1 cellular context compared by ENCODE assay signal in the genomic region with DNA sequence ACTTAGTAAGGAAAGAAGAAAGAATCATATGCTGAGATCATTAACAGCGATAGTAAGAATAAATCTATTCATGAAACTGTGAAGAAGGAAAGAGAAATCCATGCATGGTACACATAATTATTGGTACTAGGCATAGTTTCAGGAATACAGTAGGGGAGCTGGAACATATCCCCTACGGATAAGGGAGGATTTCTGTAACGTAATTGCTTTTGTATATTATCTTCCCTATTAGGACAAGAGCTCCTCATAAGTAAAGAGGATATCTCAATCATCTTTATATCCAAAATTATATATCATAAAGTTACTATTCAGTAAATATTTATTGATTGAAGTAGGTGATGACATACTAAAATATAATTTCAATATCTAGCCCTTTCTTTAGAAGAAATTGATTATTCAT.
TF ChIP-seq lines count a peak whose summit lies in the region.

No MANE protein-coding gene starts in this region.

TF ChIP-seq in WTC11, 78 proteins besides CTCF, POLR2A, EP300 and RAD21:
- TF ChIP-seq RORB (CRISPR knock-in tag; IDR thresholded peaks at IDR 0.05) (no peak), ZBTB21 (CRISPR knock-in tag; IDR thresholded peaks at IDR 0.05; ENCODE audit: borderline replicate concordance) (no peak), TEAD4 (CRISPR knock-in tag; IDR thresholded peaks at IDR 0.05) (no peak), NFYB (CRISPR knock-in tag; conservative IDR thresholded peaks at IDR 0.05; ENCODE audit: low read depth) (no peak), ZNF317 (CRISPR knock-in tag; IDR thresholded peaks at IDR 0.05; ENCODE audit: borderline replicate concordance, low read depth) (no peak), ZNF232 (CRISPR knock-in tag; IDR thresholded peaks at IDR 0.05) (no peak), JUN (CRISPR knock-in tag; IDR thresholded peaks at IDR 0.05) (no peak), GRHL2 (CRISPR knock-in tag; IDR thresholded peaks at IDR 0.05; ENCODE audit: insufficient replicate concordance, severe bottlenecking) (no peak), ATF1 (CRISPR knock-in tag; IDR thresholded peaks at IDR 0.05) (no peak), SP1 (CRISPR knock-in tag; conservative IDR thresholded peaks at IDR 0.05) (no peak), ZNF219 (CRISPR knock-in tag; IDR thresholded peaks at IDR 0.05; ENCODE audit: borderline replicate concordance) (no peak)
- TF ChIP-seq, protein P1, sequence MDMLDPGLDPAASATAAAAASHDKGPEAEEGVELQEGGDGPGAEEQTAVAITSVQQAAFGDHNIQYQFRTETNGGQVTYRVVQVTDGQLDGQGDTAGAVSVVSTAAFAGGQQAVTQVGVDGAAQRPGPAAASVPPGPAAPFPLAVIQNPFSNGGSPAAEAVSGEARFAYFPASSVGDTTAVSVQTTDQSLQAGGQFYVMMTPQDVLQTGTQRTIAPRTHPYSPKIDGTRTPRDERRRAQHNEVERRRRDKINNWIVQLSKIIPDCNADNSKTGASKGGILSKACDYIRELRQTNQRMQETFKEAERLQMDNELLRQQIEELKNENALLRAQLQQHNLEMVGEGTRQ (CRISPR knock-in tag; IDR thresholded peaks at IDR 0.05): no peak
- TF ChIP-seq, protein P2, sequence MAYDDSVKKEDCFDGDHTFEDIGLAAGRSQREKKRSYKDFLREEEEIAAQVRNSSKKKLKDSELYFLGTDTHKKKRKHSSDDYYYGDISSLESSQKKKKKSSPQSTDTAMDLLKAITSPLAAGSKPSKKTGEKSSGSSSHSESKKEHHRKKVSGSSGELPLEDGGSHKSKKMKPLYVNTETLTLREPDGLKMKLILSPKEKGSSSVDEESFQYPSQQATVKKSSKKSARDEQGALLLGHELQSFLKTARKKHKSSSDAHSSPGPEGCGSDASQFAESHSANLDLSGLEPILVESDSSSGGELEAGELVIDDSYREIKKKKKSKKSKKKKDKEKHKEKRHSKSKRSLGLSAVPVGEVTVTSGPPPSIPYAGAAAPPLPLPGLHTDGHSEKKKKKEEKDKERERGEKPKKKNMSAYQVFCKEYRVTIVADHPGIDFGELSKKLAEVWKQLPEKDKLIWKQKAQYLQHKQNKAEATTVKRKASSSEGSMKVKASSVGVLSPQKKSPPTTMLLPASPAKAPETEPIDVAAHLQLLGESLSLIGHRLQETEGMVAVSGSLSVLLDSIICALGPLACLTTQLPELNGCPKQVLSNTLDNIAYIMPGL (CRISPR knock-in tag; IDR thresholded peaks at IDR 0.05): no peak
